In the genomic region with DNA sequence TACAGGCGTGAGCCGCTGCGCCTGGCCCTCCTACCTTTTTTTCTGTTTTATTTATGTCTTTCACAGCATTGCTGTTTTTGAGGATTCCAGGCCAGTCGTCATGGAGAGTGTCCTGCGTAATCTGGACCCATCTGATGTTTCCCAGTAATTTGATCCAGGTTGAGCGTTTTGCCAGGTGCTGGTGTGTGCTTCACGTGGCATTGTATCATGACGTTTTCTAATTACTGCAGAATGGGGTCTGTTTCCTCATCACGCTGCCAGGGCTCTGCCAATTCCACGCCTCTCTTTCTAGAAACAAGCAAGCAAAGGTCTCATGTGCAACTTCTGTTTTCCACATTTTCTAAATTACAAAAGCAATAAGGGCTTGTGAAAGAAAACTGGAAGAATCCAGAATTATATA, we compare ENCODE assay signal across 17 cellular contexts. TPM values are rescaled to one million over a fixed set of nuclear protein-coding genes. Genes with fewer than 3 reads are reported as not detected.
DNase-seq lines count a peak whose midpoint lies in the region; ATAC-seq and TF ChIP-seq lines count a peak whose summit lies in the region.
"Had no signal": no experiment of that assay in that cellular context is flagged by ENCODE, and none has a peak within 500 bp of the region (broad histone marks: within the 10 kb centered on the region; RNA-seq: fewer than 3 reads in every experiment).

No MANE protein-coding gene starts in this region.

- POLR2A ChIA-PET in HEK293T (lab: Yijun Ruan, JAX), result no interaction called here

- no peaks in the 10 kb centered on the region for H3K27me3 ChIP-seq in vagina

- H3K36me3 ChIP-seq in vagina, result no peaks in the 10 kb centered on the region

- intact Hi-C loops in left cardiac atrium (cut with DNase I), result no loop called here
- intact Hi-C loops in left ventricle myocardium superior (cut with micrococcal nuclease), result no loop called here
- intact Hi-C loops in vagina (cut with DNase I), result no loop called here

- no peaks in the 10 kb centered on the region for H3K9me3 ChIP-seq in vagina

- TF ChIP-seq CTCF in vagina (IDR thresholded peaks at IDR 0.05), result no peak

- TF ChIP-seq POLR2A in vagina (IDR thresholded peaks at IDR 0.05), result no peak

- peak; percentile 59 to 86 for ATAC-seq in left cardiac atrium
- ATAC-seq in left ventricle myocardium superior, result no peak
- ATAC-seq in HG03139 (IDR thresholded peaks at IDR 0.05; ENCODE audit: unreplicated experiment), result no peak

- CTCF ChIA-PET in HEK293T (lab: Yijun Ruan, JAX), result no interaction called here

- peak overlapping the region; percentile 79 for H3K27ac ChIP-seq in vagina
- H3K27ac ChIP-seq: HL-60 had no signal

- H3K4me1 ChIP-seq in vagina, result peaks cover 9% of the 10 kb centered on the region

- no peak for DNase-seq in left cardiac atrium
- DNase-seq in left ventricle myocardium superior, result no peak
- peak; percentile 95 for DNase-seq in NCI-H748 (lab: John Stamatoyannopoulos, UW; ENCODE audit: unreplicated experiment)
- peak; percentile 41 for DNase-seq in fibroblast of the conjunctiva (ENCODE audit: low read depth)
- DNase-seq in vagina (ENCODE audit: extremely low spot score in 2 of 2), result no peak
- no peak for DNase-seq in HEK293T (ENCODE audit: extremely low spot score)
- DNase-seq in mesenteric fat pad (ENCODE audit: low spot score), result no peak
- DNase-seq: activated CD4-positive, alpha-beta T cell treated with anti-CD3 and anti-CD28 coated beads for 48 hours; activated naive CD4-positive, alpha-beta T cell treated with anti-CD3 and anti-CD28 coated beads for 36 hours; head of caudate nucleus; NCI-H226 had no signal

- H3K4me3 ChIP-seq in vagina, result no peak overlapping the region

TF ChIP-seq in HEK293T, 16 proteins besides CTCF, POLR2A, EP300 and RAD21:
- TF ChIP-seq SUZ12 (IDR thresholded peaks at IDR 0.05) (no peak), LEF1 (IDR thresholded peaks at IDR 0.05; ENCODE audit: borderline replicate concordance) (no peak), ELF4 (IDR thresholded peaks at IDR 0.05) (no peak), TARDBP (IDR thresholded peaks at IDR 0.05) (no peak), ZNF384 (IDR thresholded peaks at IDR 0.05) (no peak), HDGF (IDR thresholded peaks at IDR 0.05; ENCODE audit: borderline replicate concordance) (no peak), ARNT (IDR thresholded peaks at IDR 0.05) (no peak)

RNA-seq across cellular contexts. Expression of a gene that starts 28.3 kb away (rescaled TPM):
- total RNA-seq in left cardiac atrium (not detected), left ventricle myocardium superior (not detected), vagina (not detected), mesenteric fat pad (not detected)
- total RNA-seq: activated naive CD4-positive, alpha-beta T cell treated with anti-CD3 and anti-CD28 coated beads for 36 hours; B cell; dermis microvascular lymphatic vessel endothelial cell; mesothelial cell of epicardium; skeletal muscle tissue had no signal

RNA-seq across cellular contexts. Expression of a gene that starts 37.6 kb away (rescaled TPM):
- total RNA-seq in left cardiac atrium (10 to 100 TPM; 22.3 to 22.7 TPM), left ventricle myocardium superior (0.79 TPM), vagina (9.8 TPM), mesenteric fat pad (241 TPM)
- total RNA-seq: activated naive CD4-positive, alpha-beta T cell treated with anti-CD3 and anti-CD28 coated beads for 36 hours; B cell; dermis microvascular lymphatic vessel endothelial cell; mesothelial cell of epicardium had no signal

Comparison
In these comparisons a context has a peak if more than half of its experiments do, and no peak if none do; other contexts are left out.
1. ATAC-seq: peak in left cardiac atrium (2 of 2); none in left ventricle myocardium superior (single experiment) and HG03139 (single experiment).
2. DNase-seq: peak in NCI-H748 (single experiment) and fibroblast of the conjunctiva (single experiment); none in left cardiac atrium (single experiment), left ventricle myocardium superior (single experiment), vagina (0 of 2), HEK293T (single experiment) and mesenteric fat pad (single experiment).
3. RNA of a gene that starts 37.6 kb away (total RNA-seq): 241 TPM in mesenteric fat pad (single experiment); 22.3 to 22.7 TPM in left cardiac atrium, 9.8 TPM in vagina (single experiment) and 0.79 TPM in left ventricle myocardium superior (single experiment); every median in the first group is over 10 times any median in the second.